Comparison of ENCODE assay signal across 11 cellular contexts in genomic region chr16:68786685-68787418, GRCh38. TPM values are rescaled to one million over a fixed set of nuclear protein-coding genes. Genes with fewer than 3 reads are reported as not detected.
DNase-seq lines count a peak whose midpoint lies in the region; ATAC-seq, FAIRE-seq and TF ChIP-seq lines count a peak whose summit lies in the region.
"Had no signal": no experiment of that assay in that cellular context is flagged by ENCODE, and none has a peak within 500 bp of the region (broad histone marks: within the 10 kb centered on the region; RNA-seq: fewer than 3 reads in every experiment).

No MANE protein-coding gene starts in this region.

- 38% methylated on average over 7 of the region's 7 CpGs for WGBS in esophagus muscularis mucosa

- H3K9me3 Mint-ChIP-seq in immature natural killer cell, result no peaks in the 10 kb centered on the region

- no peaks in the 10 kb centered on the region for H3K36me3 ChIP-seq in esophagus muscularis mucosa
- H3K36me3 ChIP-seq: colonic mucosa had no signal

- H3K4me3 ChIP-seq in retinal pigment epithelial cell (ENCODE audit: low read length) (no peak overlapping the region), esophagus muscularis mucosa (no peak overlapping the region)
- H3K4me3 ChIP-seq: colonic mucosa had no signal

- TF ChIP-seq EP300 in esophagus muscularis mucosa (IDR thresholded peaks at IDR 0.05), result no peak

- no peak overlapping the region for H3K27ac ChIP-seq in esophagus muscularis mucosa (replicated peaks in 1 of 4)
- H3K27ac ChIP-seq: colonic mucosa had no signal

- H3K27me3 Mint-ChIP-seq in immature natural killer cell (ENCODE audit: low read depth in 3 of 3), result peaks cover 2 to 15% (median 2%) of the 10 kb centered on the region in 3 donors

- no peaks in the 10 kb centered on the region for H3K4me1 Mint-ChIP-seq in immature natural killer cell

- H3K4me1 ChIP-seq in esophagus muscularis mucosa, result peaks cover 0 to 12% (median 0%) of the 10 kb centered on the region in 4 donors

- peaks cover 0 to 4% (median 0%) of the 10 kb centered on the region in 4 donors for H3K27me3 ChIP-seq in esophagus muscularis mucosa
- H3K27me3 ChIP-seq: colonic mucosa had no signal

- no peak for ATAC-seq in GM18498 (IDR thresholded peaks at IDR 0.05; ENCODE audit: unreplicated experiment)

- H3K27ac Mint-ChIP-seq in immature natural killer cell, result no peak overlapping the region

- H3K4me3 Mint-ChIP-seq in immature natural killer cell, result no peak overlapping the region

- FAIRE-seq in frontal cortex (lab: Jason Lieb, UNC), result peak; percentile 31
- FAIRE-seq: H1, TTC549 had no signal

- no peak for TF ChIP-seq POLR2A in esophagus muscularis mucosa (IDR thresholded peaks at IDR 0.05; ENCODE audit: low read depth)

- intact Hi-C loops in esophagus muscularis mucosa (cut with DNase I), result no loop called here

- no peak for TF ChIP-seq CTCF in retinal pigment epithelial cell (conservative IDR thresholded peaks at IDR 0.05; ENCODE audit: low read depth, low read length)
- no peak for TF ChIP-seq CTCF in esophagus muscularis mucosa (IDR thresholded peaks at IDR 0.05)

- H3K9me3 ChIP-seq in esophagus muscularis mucosa, result no peaks in the 10 kb centered on the region
- H3K9me3 ChIP-seq: colonic mucosa had no signal

- H3K36me3 Mint-ChIP-seq in immature natural killer cell, result no peaks in the 10 kb centered on the region

- DNase-seq in HPDE6-E6E7 (ENCODE audit: extremely low spot score) (peak; percentile 89), NCI-H748 treated with DMSO at 0.1 percent for 48 hours (lab: John Stamatoyannopoulos, UW) (peak; percentile 20), frontal cortex (ENCODE audit: low spot score in 2 of 2) (peak; percentile 34 to 42), retinal pigment epithelial cell (ENCODE audit: low read depth) (peak; percentile 94), immature natural killer cell (no peak), NCI-H82 treated with DMSO at 0.1 percent for 48 hours (lab: John Stamatoyannopoulos, UW; ENCODE audit: unreplicated experiment) (no peak), esophagus muscularis mucosa (ENCODE audit: extremely low spot score) (no peak)
- DNase-seq: colonic mucosa had no signal

RNA-seq across cellular contexts. Expression of gene CDH1, which starts 49.8 kb away (rescaled TPM):
- total RNA-seq in frontal cortex (1.6 TPM), esophagus muscularis mucosa (under 1 TPM; 0.17 to 0.83 (median 0.51) TPM)
- under 1 TPM in 1 of 3 donors, not detected in 2; 0.91 TPM for polyA plus RNA-seq in immature natural killer cell

RNA-seq across cellular contexts. Expression of gene TANGO6, which starts 56.5 kb away (rescaled TPM):
- total RNA-seq in frontal cortex (31.0 TPM), esophagus muscularis mucosa (10 to 100 TPM; 15.7 to 21.3 (median 18.3) TPM)
- 10 to 100 TPM in 2 of 3 donors, 1 to 10 TPM in 1; 8.2 to 16.9 (median 11.5) TPM for polyA plus RNA-seq in immature natural killer cell

Comparison
In these comparisons a context has a peak if more than half of its experiments do, and no peak if none do; other contexts are left out.
1. DNase-seq: peak in HPDE6-E6E7 (single experiment), NCI-H748 treated with DMSO at 0.1 percent for 48 hours (single experiment), frontal cortex (2 of 2) and retinal pigment epithelial cell (single experiment); none in immature natural killer cell (0 of 3), NCI-H82 treated with DMSO at 0.1 percent for 48 hours (single experiment) and esophagus muscularis mucosa (single experiment).